15 cellular contexts compared by ENCODE assay signal in genomic region chr6:63458480-63459115, GRCh38.
DNase-seq lines count a peak whose midpoint lies in the region; ATAC-seq, FAIRE-seq and TF ChIP-seq lines count a peak whose summit lies in the region.
"Had no signal": no experiment of that assay in that cellular context is flagged by ENCODE, and none has a peak within 500 bp of the region (broad histone marks: within the 10 kb centered on the region; RNA-seq: fewer than 3 reads in every experiment).

No MANE protein-coding gene starts in this region.

- no peaks in the 10 kb centered on the region for H3F3A ChIP-seq in PC-9 (ENCODE audit: insufficient read depth, low read depth)

- ATAC-seq in GM18907 (IDR thresholded peaks at IDR 0.05; ENCODE audit: unreplicated experiment) (peak; percentile 76), HG02678 (IDR thresholded peaks at IDR 0.05; ENCODE audit: unreplicated experiment) (peak; percentile 89), pancreas (peak; percentile 92 to 98 (median 95))
- ATAC-seq: activated CD8-positive, alpha-beta T cell treated with anti-CD3 and anti-CD28 coated beads for 36 hours; GM23338 had no signal

- H2AFZ ChIP-seq in PC-9 (0 out of 2 replicates have a peak overlapping the region, but pooled peaks have one; percentile 49), mesenchymal stem cell (ENCODE audit: low read depth, low read length) (no peak overlapping the region)
- H2AFZ ChIP-seq: GM23338 had no signal

- H3K4me1 ChIP-seq in PC-9 (replicated peaks; ENCODE audit: insufficient read depth) (no peaks in the 10 kb centered on the region), pancreas (peaks cover 13 to 35% (median 32%) of the 10 kb centered on the region in 3 donors), mesenchymal stem cell (ENCODE audit: control insufficient read depth, insufficient read depth, low read depth, low read length) (no peaks in the 10 kb centered on the region)

- no peak overlapping the region for H3K14ac ChIP-seq in mesenchymal stem cell (ENCODE audit: low read length in 2 of 2)

- no peaks in the 10 kb centered on the region for H3K9me2 ChIP-seq in PC-9 (ENCODE audit: insufficient read depth)

- no peak overlapping the region for H3K18ac ChIP-seq in mesenchymal stem cell (ENCODE audit: low read depth in 1 of 2, low read length in 2 of 2)

- no peak overlapping the region for H3K27ac ChIP-seq in PC-9
- peak overlapping the region; percentile 65 to 97 (median 85) for H3K27ac ChIP-seq in pancreas
- H3K27ac ChIP-seq in mesenchymal stem cell (ENCODE audit: low read length, poor library complexity, severe bottlenecking): no peak overlapping the region

- no peaks in the 10 kb centered on the region for H3K36me3 Mint-ChIP-seq in mesothelial cell of epicardium
- H3K36me3 Mint-ChIP-seq: activated naive CD4-positive, alpha-beta T cell treated with anti-CD3 and anti-CD28 coated beads, Interleukin-2, amount 10 ng/mL, durations not matched to agents 7 days and 5 days had no signal

- WGBS in pancreas, 2 donors: 9 to 14% methylated on average over 6 of the region's 6 CpGs
- 89% methylated on average over 3 of the region's 6 CpGs for WGBS in mesenchymal stem cell

- no peaks in the 10 kb centered on the region for H3K9me3 Mint-ChIP-seq in mesothelial cell of epicardium
- H3K9me3 Mint-ChIP-seq: activated CD8-positive, alpha-beta T cell treated with anti-CD3 and anti-CD28 coated beads for 36 hours; activated naive CD4-positive, alpha-beta T cell treated with anti-CD3 and anti-CD28 coated beads, Interleukin-2, amount 10 ng/mL, durations not matched to agents 7 days and 5 days; dendritic cell treated with granulocyte-macrophage colony-stimulating factor and Interleukin-4, amounts not matched to agents 40 ng/mL and 50 ng/mL, for 4 days; T-helper 1 cell treated with Interleukin-12 subunit alpha and Interleukin-12 subunit beta and Interleukin-4 antibody, amounts not matched to agents 30 μg/mL and 1 μg/mL, for 36 hours had no signal

- no peaks in the 10 kb centered on the region for H3K79me2 ChIP-seq in PC-9 (ENCODE audit: low read depth)

- H3K27me3 ChIP-seq in PC-9 (ENCODE audit: insufficient read depth, low read depth): no peaks in the 10 kb centered on the region
- H3K27me3 ChIP-seq in pancreas: no peaks in the 10 kb centered on the region
- H3K27me3 ChIP-seq in mesenchymal stem cell (ENCODE audit: control insufficient read depth in 1 of 2, insufficient read depth in 1 of 2, low read length in 2 of 2): no peaks in the 10 kb centered on the region

- no peak overlapping the region for H3K9ac ChIP-seq in mesenchymal stem cell (ENCODE audit: low read length)

- DNase-seq in PC-9: no peak
- DNase-seq in pancreas: no peak
- DNase-seq in mesenchymal stem cell: no peak
- no peak for DNase-seq in stimulated activated naive CD4-positive, alpha-beta T cell treated with Interleukin-2 at 50 U/mL for 16 hours (lab: John Stamatoyannopoulos, UW)
- no peak for DNase-seq in mesothelial cell of epicardium (ENCODE audit: low spot score in 2 of 2, unreplicated experiment in 2 of 2)
- DNase-seq in NCI-H774 (lab: John Stamatoyannopoulos, UW): no peak
- DNase-seq: activated CD8-positive, alpha-beta T cell treated with anti-CD3 and anti-CD28 coated beads for 36 hours; activated naive CD4-positive, alpha-beta T cell treated with anti-CD3 and anti-CD28 coated beads, Interleukin-2, amount 10 ng/mL, durations not matched to agents 7 days and 5 days; midbrain; NCI-H2107 had no signal

- FAIRE-seq in pancreas (lab: Jason Lieb, UNC): peak; percentile 87

- H3K79me1 ChIP-seq in mesenchymal stem cell (replicated peaks; ENCODE audit: low read length, poor library complexity, severe bottlenecking): no peaks in the 10 kb centered on the region

- H3K4me3 Mint-ChIP-seq in mesothelial cell of epicardium: no peak overlapping the region
- H3K4me3 Mint-ChIP-seq: activated CD8-positive, alpha-beta T cell treated with anti-CD3 and anti-CD28 coated beads for 36 hours; activated naive CD4-positive, alpha-beta T cell treated with anti-CD3 and anti-CD28 coated beads, Interleukin-2, amount 10 ng/mL, durations not matched to agents 7 days and 5 days; dendritic cell treated with granulocyte-macrophage colony-stimulating factor and Interleukin-4, amounts not matched to agents 40 ng/mL and 50 ng/mL, for 4 days; GM23338; T-helper 1 cell treated with Interleukin-12 subunit alpha and Interleukin-12 subunit beta and Interleukin-4 antibody, amounts not matched to agents 30 μg/mL and 1 μg/mL, for 36 hours had no signal

- no peaks in the 10 kb centered on the region for H3K9me3 ChIP-seq in PC-9 (ENCODE audit: insufficient read depth, low read depth)
- H3K9me3 ChIP-seq in pancreas: no peaks in the 10 kb centered on the region
- no peaks in the 10 kb centered on the region for H3K9me3 ChIP-seq in mesenchymal stem cell (ENCODE audit: control insufficient read depth, low read length)

- no peak overlapping the region for H2BK120ac ChIP-seq in mesenchymal stem cell (ENCODE audit: low read depth, low read length)

- H3K27me3 Mint-ChIP-seq in mesothelial cell of epicardium (ENCODE audit: low read depth): no peaks in the 10 kb centered on the region
- H3K27me3 Mint-ChIP-seq: activated CD8-positive, alpha-beta T cell treated with anti-CD3 and anti-CD28 coated beads for 36 hours; activated naive CD4-positive, alpha-beta T cell treated with anti-CD3 and anti-CD28 coated beads, Interleukin-2, amount 10 ng/mL, durations not matched to agents 7 days and 5 days; dendritic cell treated with granulocyte-macrophage colony-stimulating factor and Interleukin-4, amounts not matched to agents 40 ng/mL and 50 ng/mL, for 4 days had no signal

- H2BK12ac ChIP-seq in mesenchymal stem cell (ENCODE audit: low read length in 2 of 2): no peak overlapping the region

- no peaks in the 10 kb centered on the region for H4K20me1 ChIP-seq in PC-9 (ENCODE audit: insufficient read depth)

- POLR2A ChIA-PET in PC-9 (lab: Charles Lee; ENCODE audit: unreplicated experiment): no interaction called here

- CTCF ChIA-PET in PC-9 (lab: Charles Lee): no interaction called here

- H3K4me2 ChIP-seq in PC-9 (no peak overlapping the region), mesenchymal stem cell (ENCODE audit: low read length, poor library complexity, severe bottlenecking) (no peak overlapping the region)
- H3K4me2 ChIP-seq: GM23338 had no signal

- no peak overlapping the region for H3K27ac Mint-ChIP-seq in mesothelial cell of epicardium
- H3K27ac Mint-ChIP-seq: activated CD8-positive, alpha-beta T cell treated with anti-CD3 and anti-CD28 coated beads for 36 hours; activated naive CD4-positive, alpha-beta T cell treated with anti-CD3 and anti-CD28 coated beads, Interleukin-2, amount 10 ng/mL, durations not matched to agents 7 days and 5 days; dendritic cell treated with granulocyte-macrophage colony-stimulating factor and Interleukin-4, amounts not matched to agents 40 ng/mL and 50 ng/mL, for 4 days; GM23338; T-helper 1 cell treated with Interleukin-12 subunit alpha and Interleukin-12 subunit beta and Interleukin-4 antibody, amounts not matched to agents 30 μg/mL and 1 μg/mL, for 36 hours had no signal

- BruUV-seq in PC-9 (replicated peaks; lab: Mats Ljungman, UMichigan): no TSS peak

- H2BK15ac ChIP-seq in mesenchymal stem cell (ENCODE audit: low read depth, poor library complexity, severe bottlenecking): no peak overlapping the region

- no peak overlapping the region for H2AK5ac ChIP-seq in mesenchymal stem cell (ENCODE audit: low read length, severe bottlenecking)

- no peak for TF ChIP-seq CTCF in PC-9 (conservative IDR thresholded peaks at IDR 0.05)
- TF ChIP-seq CTCF in pancreas (IDR thresholded peaks at IDR 0.05): no peak
- no peak for TF ChIP-seq CTCF in mesothelial cell of epicardium (IDR thresholded peaks at IDR 0.05; ENCODE audit: unreplicated experiment)

- no peak overlapping the region for H3K23ac ChIP-seq in mesenchymal stem cell (ENCODE audit: low read length in 2 of 2)

- intact Hi-C loops in PC-9 (cut with micrococcal nuclease; ENCODE audit: unreplicated experiment): no loop called here
- intact Hi-C loops in pancreas (cut with DNase I): loop anchor here in 1 of 3 donors (5.0 kb wide), 1 partner anchor 114 kb away; the partner anchor contains the start of genes LOC128125822 and PTP4A1

- H3K4me3 ChIP-seq in PC-9 (no peak overlapping the region), pancreas (peak overlapping the region in 2 of 4 donors; percentile 18 to 25), mesenchymal stem cell (ENCODE audit: insufficient read depth in 1 of 2, low read depth in 1 of 2, low read length in 2 of 2) (no peak overlapping the region)
- H3K4me3 ChIP-seq: GM23338 had no signal

- H4K91ac ChIP-seq in mesenchymal stem cell (ENCODE audit: low read length): no peak overlapping the region

- no peak overlapping the region for H2BK5ac ChIP-seq in mesenchymal stem cell (ENCODE audit: low read depth, low read length, poor library complexity, severe bottlenecking)

- H3K4me1 Mint-ChIP-seq in mesothelial cell of epicardium: no peaks in the 10 kb centered on the region
- H3K4me1 Mint-ChIP-seq: activated naive CD4-positive, alpha-beta T cell treated with anti-CD3 and anti-CD28 coated beads, Interleukin-2, amount 10 ng/mL, durations not matched to agents 7 days and 5 days; GM23338 had no signal

- H3K4ac ChIP-seq in mesenchymal stem cell (ENCODE audit: low read depth in 1 of 2, low read length in 2 of 2): no peak overlapping the region

- H3K36me3 ChIP-seq in PC-9 (ENCODE audit: low read depth) (no peaks in the 10 kb centered on the region), pancreas (no peaks in the 10 kb centered on the region), mesenchymal stem cell (ENCODE audit: control insufficient read depth in 1 of 2, insufficient read depth in 2 of 2, low read depth in 1 of 2, low read length in 2 of 2) (no peaks in the 10 kb centered on the region)

- H4K8ac ChIP-seq in mesenchymal stem cell (ENCODE audit: low read length): no peak overlapping the region

Comparison
In these comparisons a context has a peak if more than half of its experiments do, and no peak if none do; other contexts are left out.
1. H3K27ac ChIP-seq: peak in pancreas (4 of 4); none in PC-9 (single experiment) and mesenchymal stem cell (single experiment).
2. Peak in every context shown above with its lines, with median percentiles within 50 percentile points of each other: ATAC-seq.